25 cellular contexts compared by ENCODE assay signal in genomic region chr13:33144358-33144784, GRCh38.
"Had no signal": no experiment of that assay in that cellular context is flagged by ENCODE, and none has a peak within 500 bp of the region (broad histone marks: within the 10 kb centered on the region; RNA-seq: fewer than 3 reads in every experiment).

No MANE protein-coding gene starts in this region.

- H3K4me1 ChIP-seq: body of pancreas, testis, uterus had no signal

- H3K4me3 ChIP-seq: body of pancreas, cardiac muscle cell, hepatocyte, sigmoid colon, smooth muscle cell, testis, uterus had no signal

- H3K27ac ChIP-seq: body of pancreas, cardiac muscle cell, hepatocyte, sigmoid colon, testis, uterus had no signal

- H3K27me3 ChIP-seq: body of pancreas, cardiac muscle cell, hepatocyte, sigmoid colon, testis, uterus had no signal

- H3K9me3 ChIP-seq: body of pancreas, sigmoid colon, testis, uterus had no signal

- H2AFZ ChIP-seq: hepatocyte had no signal

- H3K27ac Mint-ChIP-seq: activated naive CD4-positive, alpha-beta T cell treated with anti-CD3 and anti-CD28 coated beads, Interleukin-2, amount 50 U/mL, for 24 hours; activated T-cell treated with anti-CD3 and anti-CD28 coated beads, Interleukin-2, amount 50 U/mL, for 72 hours; stimulated activated memory B cell treated with anti-CD40 and anti-IgM and Interleukin-4, amounts not matched to agents 10 μg/mL and 1 μg/mL and 100 μg/mL, for 72 hours; T-helper 17 cell had no signal

- H3K79me2 ChIP-seq: hepatocyte had no signal

- H3K36me3 Mint-ChIP-seq: activated naive CD4-positive, alpha-beta T cell treated with anti-CD3 and anti-CD28 coated beads, Interleukin-2, amount 50 U/mL, for 24 hours; stimulated activated memory B cell treated with anti-CD40 and anti-IgM and Interleukin-4, amounts not matched to agents 10 μg/mL and 1 μg/mL and 100 μg/mL, for 72 hours had no signal

- ATAC-seq: body of pancreas; left ventricle myocardium superior; stimulated activated memory B cell treated with anti-CD40 and anti-IgM and Interleukin-4, amounts not matched to agents 10 μg/mL and 1 μg/mL and 100 μg/mL, for 72 hours; T-helper 17 cell had no signal

- H3K4me2 ChIP-seq: hepatocyte, smooth muscle cell had no signal

- H3K4me1 Mint-ChIP-seq: activated naive CD4-positive, alpha-beta T cell treated with anti-CD3 and anti-CD28 coated beads, Interleukin-2, amount 50 U/mL, for 24 hours; T-helper 17 cell had no signal

- H3K4me3 Mint-ChIP-seq: activated naive CD4-positive, alpha-beta T cell treated with anti-CD3 and anti-CD28 coated beads, Interleukin-2, amount 50 U/mL, for 24 hours; activated T-cell treated with anti-CD3 and anti-CD28 coated beads, Interleukin-2, amount 50 U/mL, for 72 hours; neural crest cell; stimulated activated memory B cell treated with anti-CD40 and anti-IgM and Interleukin-4, amounts not matched to agents 10 μg/mL and 1 μg/mL and 100 μg/mL, for 72 hours; T-helper 17 cell had no signal

- H3K27me3 Mint-ChIP-seq: T-helper 17 cell had no signal

- DNase-seq: activated CD4-positive, alpha-beta T cell treated with anti-CD3 and anti-CD28 coated beads for 4 hours; activated CD4-positive, alpha-beta T cell treated with anti-CD3 and anti-CD28 coated beads, Interleukin-2, amount 50 U/mL, for 48 hours; activated CD4-positive, CD25-positive, alpha-beta regulatory T cell; activated gamma-delta T cell treated with Interleukin-2 at 50 U/mL for 16 hours; activated T-cell treated with anti-CD3 and anti-CD28 coated beads, Interleukin-2, amount 50 U/mL, for 72 hours; anterior cingulate cortex; body of pancreas; cortex of kidney; foreskin fibroblast; kidney glomerular epithelial cell; left ventricle myocardium superior; mammary epithelial cell; occipital lobe; sigmoid colon; stimulated activated CD4-positive, alpha-beta T cell treated with anti-CD3 and anti-CD28 coated beads, Interleukin-15, amount 100 ng/mL, for 24 hours; T-helper 17 cell; testis; trophoblast cell; uterus had no signal

- H3K36me3 ChIP-seq: uterus had no signal
